11 cellular contexts compared by ENCODE assay signal in the genomic region with DNA sequence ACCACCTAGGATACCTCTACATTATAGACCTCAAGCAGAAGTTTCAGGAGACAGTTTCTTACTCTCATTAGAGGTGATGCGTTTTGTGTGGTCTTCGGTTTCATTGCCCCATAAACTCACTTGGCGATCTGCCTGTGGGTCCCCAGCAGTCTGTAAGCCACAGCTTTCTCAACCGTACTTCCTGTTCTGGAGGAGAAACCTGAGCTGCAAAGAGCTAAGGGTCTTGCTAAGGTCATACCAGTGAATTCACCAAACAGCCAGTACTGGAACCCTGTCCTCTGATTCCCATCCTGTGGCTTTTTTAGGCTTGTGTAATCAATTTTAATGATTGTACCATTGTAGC.
DNase-seq lines count a peak whose midpoint lies in the region; ATAC-seq, FAIRE-seq and TF ChIP-seq lines count a peak whose summit lies in the region.
"Had no signal": no experiment of that assay in that cellular context is flagged by ENCODE, and none has a peak within 500 bp of the region (broad histone marks: within the 10 kb centered on the region; RNA-seq: fewer than 3 reads in every experiment).

No MANE protein-coding gene starts in this region.

- H3K9me1 ChIP-seq in K562 (ENCODE audit: control insufficient read depth, insufficient read depth, low read length): no peaks in the 10 kb centered on the region

- H3K27ac ChIP-seq in K562 (ENCODE audit: extremely low read depth, low read depth, low read length) (peak overlapping the region; percentile 80; the same call in 2 of the 3 replicates), thymus (ENCODE audit: low read depth) (peak overlapping the region; percentile 37), gastroesophageal sphincter (no peak overlapping the region)

- peaks cover 37 to 46% of the 10 kb centered on the region in 2 experiments for H3K4me1 ChIP-seq in K562 (replicated peaks in 1 of 2; ENCODE audit: control insufficient read depth in 2 of 2, insufficient read depth in 2 of 2, low read length in 2 of 2)
- H3K4me1 ChIP-seq in thymus (ENCODE audit: control insufficient read depth, insufficient read depth, low read length): peaks cover 22% of the 10 kb centered on the region
- H3K4me1 ChIP-seq in gastroesophageal sphincter: no peaks in the 10 kb centered on the region

- no TSS peak for BruUV-seq in K562 (replicated peaks; lab: Mats Ljungman, UMichigan)

- peak overlapping the region; percentile 1; the same call in 1 of the 2 replicates for H3K4me3 ChIP-seq in K562
- no peak overlapping the region for H3K4me3 ChIP-seq in thymus (ENCODE audit: low read length)
- H3K4me3 ChIP-seq in gastroesophageal sphincter: no peak overlapping the region

- 2% methylated on average over 4 of the region's 4 CpGs for WGBS in K562 (ENCODE audit: insufficient coverage, low coverage, missing lambda C conversion rate)
- WGBS in thymus: 2% methylated on average over 4 of the region's 4 CpGs
- 75 to 77% methylated on average over 2 to 4 of the region's 4 CpGs for WGBS in gastroesophageal sphincter (ENCODE audit: low coverage in 1 of 2), 2 donors

- H2AFZ ChIP-seq in K562 (ENCODE audit: low read depth, low read length): peak overlapping the region; percentile 75; the same call in 1 of the 2 replicates

- no peaks in the 10 kb centered on the region for H3K36me3 Mint-ChIP-seq in activated naive CD4-positive, alpha-beta T cell treated with anti-CD3 and anti-CD28 coated beads, Interleukin-2, amount 50 U/mL, for 24 hours
- H3K36me3 Mint-ChIP-seq: memory B cell had no signal

- peaks cover 72% of the 10 kb centered on the region for H3K4me1 Mint-ChIP-seq in activated naive CD4-positive, alpha-beta T cell treated with anti-CD3 and anti-CD28 coated beads, Interleukin-2, amount 50 U/mL, for 24 hours
- H3K4me1 Mint-ChIP-seq: memory B cell had no signal

- POLR2A ChIA-PET in K562 (lab: Yijun Ruan, JAX): interaction anchor here (1.0 to 2.5 kb wide), 4 partner anchors 8 to 43 kb away, joined by 3 to 11 read pairs (median 6); no protein-coding TSS in a partner anchor

- H3K9me3 Mint-ChIP-seq in activated naive CD4-positive, alpha-beta T cell treated with anti-CD3 and anti-CD28 coated beads, Interleukin-2, amount 50 U/mL, for 24 hours: no peaks in the 10 kb centered on the region
- H3K9me3 Mint-ChIP-seq: memory B cell had no signal

- H3K27me3 ChIP-seq in K562 (ENCODE audit: control insufficient read depth in 2 of 2, insufficient read depth in 2 of 2, low read length in 2 of 2): no peaks in the 10 kb centered on the region
- H3K27me3 ChIP-seq in thymus (ENCODE audit: control insufficient read depth, insufficient read depth): no peaks in the 10 kb centered on the region
- H3K27me3 ChIP-seq in gastroesophageal sphincter: peaks cover 6% of the 10 kb centered on the region

- H3K4me3 Mint-ChIP-seq in activated naive CD4-positive, alpha-beta T cell treated with anti-CD3 and anti-CD28 coated beads, Interleukin-2, amount 50 U/mL, for 24 hours: peak overlapping the region; percentile 56
- H3K4me3 Mint-ChIP-seq: memory B cell had no signal

- peaks cover 5% of the 10 kb centered on the region; the same call in 2 of the 3 replicates for H3K36me3 ChIP-seq in K562 (ENCODE audit: control insufficient read depth, insufficient read depth, low read length)
- H3K36me3 ChIP-seq in thymus (ENCODE audit: control insufficient read depth, insufficient read depth): no peaks in the 10 kb centered on the region
- no peaks in the 10 kb centered on the region for H3K36me3 ChIP-seq in gastroesophageal sphincter

- FAIRE-seq in K562 (lab: Jason Lieb, UNC): peak; percentile 93

- no peak for TF ChIP-seq CTCF in K562 (IDR thresholded peaks at IDR 0.05 in 2 of 3, conservative IDR thresholded peaks at IDR 0.05 in 1 of 3; ENCODE audit: insufficient read depth in 2 of 3, low read depth in 1 of 3, low read length in 3 of 3)
- no peak for TF ChIP-seq CTCF in gastroesophageal sphincter (IDR thresholded peaks at IDR 0.05)

- intact Hi-C loops in K562 (cut with micrococcal nuclease): loop anchor here (5.0 kb wide), 1 partner anchor 43 kb away; no protein-coding TSS in a partner anchor

- TF ChIP-seq POLR2A in K562 (conservative IDR thresholded peaks at IDR 0.05): no peak
- TF ChIP-seq POLR2A in gastroesophageal sphincter (IDR thresholded peaks at IDR 0.05): no peak

- H3K9me3 ChIP-seq in K562 (replicated peaks; ENCODE audit: control insufficient read depth, insufficient read depth, low read depth, low read length): no peaks in the 10 kb centered on the region
- H3K9me3 ChIP-seq in thymus (ENCODE audit: control insufficient read depth): no peaks in the 10 kb centered on the region
- H3K9me3 ChIP-seq in gastroesophageal sphincter: no peaks in the 10 kb centered on the region

- H3K27ac Mint-ChIP-seq in activated naive CD4-positive, alpha-beta T cell treated with anti-CD3 and anti-CD28 coated beads, Interleukin-2, amount 50 U/mL, for 24 hours: peak overlapping the region; percentile 91
- H3K27ac Mint-ChIP-seq: memory B cell had no signal

- TF ChIP-seq EP300 in K562 (IDR thresholded peaks at IDR 0.05; ENCODE audit: low read length) (peak; percentile 82), gastroesophageal sphincter (IDR thresholded peaks at IDR 0.05) (no peak)

- no peak for TF ChIP-seq RAD21 in K562 (CRISPR knock-in tag; conservative IDR thresholded peaks at IDR 0.05 in 1 of 2, IDR thresholded peaks at IDR 0.05 in 1 of 2)

- peak; percentile 88 for ATAC-seq in K562
- ATAC-seq in GM21737 (IDR thresholded peaks at IDR 0.05; ENCODE audit: unreplicated experiment): no peak
- no peak for ATAC-seq in gastroesophageal sphincter

- H3K4me2 ChIP-seq in K562 (ENCODE audit: insufficient read depth, low read length): peak overlapping the region; percentile 56; the same call in 1 of the 2 replicates

- H3K27me3 Mint-ChIP-seq in activated naive CD4-positive, alpha-beta T cell treated with anti-CD3 and anti-CD28 coated beads, Interleukin-2, amount 50 U/mL, for 24 hours: no peaks in the 10 kb centered on the region

- no peak for DNase-seq in activated naive CD4-positive, alpha-beta T cell treated with anti-CD3 and anti-CD28 coated beads, Interleukin-2, amount 50 U/mL, for 16 hours
- DNase-seq in NCI-H2029 treated with DMSO at 0.1 percent for 48 hours (lab: John Stamatoyannopoulos, UW) (peak; percentile 19), K562 (ENCODE audit: extremely low read depth in 1 of 4, low spot score in 3 of 4) (peak in 2 of 4 experiments; percentile 66 to 84), NCI-H1105 treated with DMSO at 0.1 percent for 48 hours (lab: John Stamatoyannopoulos, UW) (no peak)
- DNase-seq: activated naive CD4-positive, alpha-beta T cell treated with Interleukin-2 at 50 U/mL for 16 hours; NCI-H1048 had no signal

- CTCF ChIA-PET in K562 (lab: Yijun Ruan, JAX; ENCODE audit: low intra/inter-chr PET ratio): no interaction called here

- peak overlapping the region; percentile 16 to 46; a peak in 1 of 4 replicates for H3K9ac ChIP-seq in K562 (ENCODE audit: insufficient read depth in 1 of 2, low read depth in 2 of 2, low read length in 2 of 2)

- in situ Hi-C loops in K562 (cut with MboI): no loop called here

- H4K20me1 ChIP-seq in K562 (replicated peaks; ENCODE audit: control insufficient read depth, insufficient read depth, low read length): 0 out of 2 replicates have a peak, but pooled peaks cover 3% of the 10 kb centered on the region

- peaks cover 42% of the 10 kb centered on the region for H3K79me2 ChIP-seq in K562 (ENCODE audit: control insufficient read depth, insufficient read depth, low read length)

TF ChIP-seq in K562, 482 proteins besides CTCF, POLR2A, EP300 and RAD21 (continues in another document):
- no peak for TF ChIP-seq CEBPG (CRISPR knock-in tag; IDR thresholded peaks at IDR 0.05)
- TF ChIP-seq CEBPG (tag; conservative IDR thresholded peaks at IDR 0.05 in 1 of 2, IDR thresholded peaks at IDR 0.05 in 1 of 2): 0 out of 4 replicates have a peak, but pooled peaks of 1 of the 2 experiments have one; percentile 14
- 0 out of 2 replicates have a peak, but pooled peaks have one; percentile 28 for TF ChIP-seq MYC (IDR thresholded peaks at IDR 0.05; ENCODE audit: low read depth, low read length)
- no peak for TF ChIP-seq MYC (CRISPR knock-in tag; IDR thresholded peaks at IDR 0.05; ENCODE audit: borderline replicate concordance, low read depth)
- peak; percentile 62 for TF ChIP-seq SMARCA4 (IDR thresholded peaks at IDR 0.05)
- no peak for TF ChIP-seq ZNF316 (IDR thresholded peaks at IDR 0.05)
- peak; percentile 73; the same call in 1 of the 2 replicates for TF ChIP-seq ZBTB7A (IDR thresholded peaks at IDR 0.05; ENCODE audit: borderline replicate concordance, control insufficient read depth, low read depth, low read length)
- 0 out of 2 replicates have a peak, but pooled peaks have one; percentile 27 for TF ChIP-seq SMAD4 (CRISPR knock-in tag; conservative IDR thresholded peaks at IDR 0.05)
- TF ChIP-seq TEAD1 (CRISPR knock-in tag; IDR thresholded peaks at IDR 0.05): no peak
- peak; percentile 57 for TF ChIP-seq ETV1 (tag; conservative IDR thresholded peaks at IDR 0.05; ENCODE audit: low read depth)
- TF ChIP-seq, protein P1, sequence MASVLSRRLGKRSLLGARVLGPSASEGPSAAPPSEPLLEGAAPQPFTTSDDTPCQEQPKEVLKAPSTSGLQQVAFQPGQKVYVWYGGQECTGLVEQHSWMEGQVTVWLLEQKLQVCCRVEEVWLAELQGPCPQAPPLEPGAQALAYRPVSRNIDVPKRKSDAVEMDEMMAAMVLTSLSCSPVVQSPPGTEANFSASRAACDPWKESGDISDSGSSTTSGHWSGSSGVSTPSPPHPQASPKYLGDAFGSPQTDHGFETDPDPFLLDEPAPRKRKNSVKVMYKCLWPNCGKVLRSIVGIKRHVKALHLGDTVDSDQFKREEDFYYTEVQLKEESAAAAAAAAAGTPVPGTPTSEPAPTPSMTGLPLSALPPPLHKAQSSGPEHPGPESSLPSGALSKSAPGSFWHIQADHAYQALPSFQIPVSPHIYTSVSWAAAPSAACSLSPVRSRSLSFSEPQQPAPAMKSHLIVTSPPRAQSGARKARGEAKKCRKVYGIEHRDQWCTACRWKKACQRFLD (CRISPR knock-in tag; IDR thresholded peaks at IDR 0.05): peak; percentile 24; the same call in 1 of the 2 replicates
- TF ChIP-seq KAT7 (CRISPR knock-in tag; IDR thresholded peaks at IDR 0.05; ENCODE audit: borderline replicate concordance): no peak
- TF ChIP-seq, protein P2, sequence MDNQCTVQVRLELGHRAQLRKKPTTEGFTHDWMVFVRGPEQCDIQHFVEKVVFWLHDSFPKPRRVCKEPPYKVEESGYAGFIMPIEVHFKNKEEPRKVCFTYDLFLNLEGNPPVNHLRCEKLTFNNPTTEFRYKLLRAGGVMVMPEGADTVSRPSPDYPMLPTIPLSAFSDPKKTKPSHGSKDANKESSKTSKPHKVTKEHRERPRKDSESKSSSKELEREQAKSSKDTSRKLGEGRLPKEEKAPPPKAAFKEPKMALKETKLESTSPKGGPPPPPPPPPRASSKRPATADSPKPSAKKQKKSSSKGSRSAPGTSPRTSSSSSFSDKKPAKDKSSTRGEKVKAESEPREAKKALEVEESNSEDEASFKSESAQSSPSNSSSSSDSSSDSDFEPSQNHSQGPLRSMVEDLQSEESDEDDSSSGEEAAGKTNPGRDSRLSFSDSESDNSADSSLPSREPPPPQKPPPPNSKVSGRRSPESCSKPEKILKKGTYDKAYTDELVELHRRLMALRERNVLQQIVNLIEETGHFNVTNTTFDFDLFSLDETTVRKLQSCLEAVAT (IDR thresholded peaks at IDR 0.05): no peak

Comparison
In these comparisons a context has a peak if more than half of its experiments do, and no peak if none do; other contexts are left out.
1. H3K27ac ChIP-seq: peak in K562 (single experiment) and thymus (single experiment); none in gastroesophageal sphincter (0 of 4).